1 cellular context compared by ENCODE assay signal in the genomic region with DNA sequence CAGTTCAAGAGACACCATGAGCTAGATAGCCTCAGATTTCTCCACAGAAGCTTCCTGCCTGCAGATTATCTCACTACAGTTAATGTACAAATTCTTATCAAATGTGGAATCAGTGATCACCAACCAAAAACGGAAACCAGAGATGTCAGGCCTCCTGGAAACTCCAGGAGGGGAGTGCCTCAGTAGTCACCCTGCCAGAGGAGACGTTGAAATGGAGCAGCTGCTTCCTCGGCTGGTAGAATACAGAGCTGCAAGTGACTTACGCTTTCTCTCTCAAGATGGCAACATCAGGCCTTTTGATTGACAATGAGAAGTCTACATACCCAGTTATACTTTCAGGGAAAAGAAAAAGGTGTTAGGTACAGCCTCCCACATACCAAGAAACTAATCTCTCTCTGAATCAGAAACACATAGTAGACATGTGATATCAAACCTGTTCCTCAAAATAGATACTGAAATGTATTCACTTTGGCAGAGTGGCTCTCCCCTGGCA.
TF ChIP-seq lines count a peak whose summit lies in the region.

No MANE protein-coding gene starts in this region.

TF ChIP-seq in K562, 482 proteins besides CTCF, POLR2A, EP300 and RAD21 (continued from another document):
- TF ChIP-seq, protein P1, sequence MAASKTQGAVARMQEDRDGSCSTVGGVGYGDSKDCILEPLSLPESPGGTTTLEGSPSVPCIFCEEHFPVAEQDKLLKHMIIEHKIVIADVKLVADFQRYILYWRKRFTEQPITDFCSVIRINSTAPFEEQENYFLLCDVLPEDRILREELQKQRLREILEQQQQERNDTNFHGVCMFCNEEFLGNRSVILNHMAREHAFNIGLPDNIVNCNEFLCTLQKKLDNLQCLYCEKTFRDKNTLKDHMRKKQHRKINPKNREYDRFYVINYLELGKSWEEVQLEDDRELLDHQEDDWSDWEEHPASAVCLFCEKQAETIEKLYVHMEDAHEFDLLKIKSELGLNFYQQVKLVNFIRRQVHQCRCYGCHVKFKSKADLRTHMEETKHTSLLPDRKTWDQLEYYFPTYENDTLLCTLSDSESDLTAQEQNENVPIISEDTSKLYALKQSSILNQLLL (CRISPR knock-in tag; IDR thresholded peaks at IDR 0.05; ENCODE audit: borderline replicate concordance) = no peak
- TF ChIP-seq ZNF444 (CRISPR knock-in tag; IDR thresholded peaks at IDR 0.05) = no peak
- no peak for TF ChIP-seq PRPF4 (IDR thresholded peaks at IDR 0.05; ENCODE audit: insufficient read depth, low read depth, low read length, poor library complexity, severe bottlenecking)
- no peak for TF ChIP-seq POLR2B (IDR thresholded peaks at IDR 0.05; ENCODE audit: low read depth, partially characterized antibody)
- TF ChIP-seq STAG1 (CRISPR knock-in tag; IDR thresholded peaks at IDR 0.05; ENCODE audit: borderline replicate concordance) = no peak
- no peak for TF ChIP-seq PRMT5 (CRISPR knock-in tag; IDR thresholded peaks at IDR 0.05)
